1 cellular context compared by ENCODE assay signal in genomic region chr15:56733131-56734012, GRCh38.
A peak's percentile ranks its signal among the peaks of the same experiment; 100 is the strongest.
TF ChIP-seq lines count a peak whose summit lies in the region.

Gene ZNF280D (minus strand): TSS chr15:56733509. CDS start chr15:56707109, 26,400 bp downstream.

TF ChIP-seq in HepG2, 621 proteins besides CTCF, POLR2A, EP300 and RAD21 (continued from another document and continues in another):
- TF ChIP-seq POGK (CRISPR knock-in tag; conservative IDR thresholded peaks at IDR 0.05) (no peak), SP4 (CRISPR knock-in tag; IDR thresholded peaks at IDR 0.05) (peak; percentile 68), ZBTB37 (CRISPR knock-in tag; IDR thresholded peaks at IDR 0.05) (no peak), HDAC2 (CRISPR knock-in tag; IDR thresholded peaks at IDR 0.05) (no peak), RBM22 (optimal IDR thresholded peaks at IDR 0.05; ENCODE audit: low read length) (no peak), ZBTB39 (CRISPR knock-in tag; IDR thresholded peaks at IDR 0.05) (no peak), NPAS2 (CRISPR knock-in tag; IDR thresholded peaks at IDR 0.05; ENCODE audit: borderline replicate concordance) (no peak), XBP1 (CRISPR knock-in tag; IDR thresholded peaks at IDR 0.05) (peak; percentile 23; the same call in 1 of the 2 replicates), ZNF337 (CRISPR knock-in tag; IDR thresholded peaks at IDR 0.05; ENCODE audit: borderline replicate concordance, low read depth) (no peak), ZNF260 (CRISPR knock-in tag; IDR thresholded peaks at IDR 0.05; ENCODE audit: borderline replicate concordance, low read depth) (no peak), IRF2 (CRISPR knock-in tag; IDR thresholded peaks at IDR 0.05) (peak; percentile 40; the same call in 1 of the 2 replicates), ATF7 (IDR thresholded peaks at IDR 0.05) (no peak), ATF7 (CRISPR knock-in tag; IDR thresholded peaks at IDR 0.05) (no peak), ZFP41 (CRISPR knock-in tag; IDR thresholded peaks at IDR 0.05; ENCODE audit: borderline replicate concordance) (0 out of 2 replicates have a peak, but pooled peaks have one; percentile 56), SETDB1 (CRISPR knock-in tag; IDR thresholded peaks at IDR 0.05; ENCODE audit: borderline replicate concordance) (no peak), ZNF543 (CRISPR knock-in tag; IDR thresholded peaks at IDR 0.05) (no peak), MLLT10 (CRISPR knock-in tag; IDR thresholded peaks at IDR 0.05) (no peak), CBX2 (IDR thresholded peaks at IDR 0.05; ENCODE audit: low read depth, low read length) (no peak), CBX2 (CRISPR knock-in tag; IDR thresholded peaks at IDR 0.05; ENCODE audit: low read depth) (0 out of 2 replicates have a peak, but pooled peaks have one; percentile 36), JUNB (CRISPR knock-in tag; IDR thresholded peaks at IDR 0.05; ENCODE audit: borderline replicate concordance) (peak; percentile 51; the same call in 1 of the 2 replicates), ZNF780A (CRISPR knock-in tag; IDR thresholded peaks at IDR 0.05) (no peak), KAT2B (IDR thresholded peaks at IDR 0.05; ENCODE audit: borderline replicate concordance, low read depth, low read length) (no peak), ZIK1 (CRISPR knock-in tag; IDR thresholded peaks at IDR 0.05; ENCODE audit: borderline replicate concordance, low read depth) (peak; percentile 86; the same call in 1 of the 2 replicates), ZNF605 (CRISPR knock-in tag; IDR thresholded peaks at IDR 0.05) (no peak), ZNF230 (CRISPR knock-in tag; IDR thresholded peaks at IDR 0.05) (no peak; the same call in 1 of the 2 replicates), CHD4 (IDR thresholded peaks at IDR 0.05; ENCODE audit: borderline replicate concordance, low read length) (no peak), CCDC6 (CRISPR knock-in tag; IDR thresholded peaks at IDR 0.05) (peak; percentile 96; the same call in 1 of the 2 replicates), MXD3 (CRISPR knock-in tag; IDR thresholded peaks at IDR 0.05) (peak; percentile 66; the same call in 1 of the 2 replicates), DDIT3 (CRISPR knock-in tag; IDR thresholded peaks at IDR 0.05) (no peak), ZNF264 (CRISPR knock-in tag; IDR thresholded peaks at IDR 0.05) (no peak), ZNF24 (IDR thresholded peaks at IDR 0.05) (no peak), NR0B2 (CRISPR knock-in tag; IDR thresholded peaks at IDR 0.05) (peak; percentile 96), MXD1 (CRISPR knock-in tag; IDR thresholded peaks at IDR 0.05) (peak; percentile 81; the same call in 1 of the 2 replicates), GABPA (IDR thresholded peaks at IDR 0.05; ENCODE audit: low read depth, low read length) (no peak), GABPA (CRISPR knock-in tag; IDR thresholded peaks at IDR 0.05; ENCODE audit: low read depth) (no peak), SALL2 (CRISPR knock-in tag; IDR thresholded peaks at IDR 0.05) (0 out of 2 replicates have a peak, but pooled peaks have one; percentile 55), MTA1 (CRISPR knock-in tag; IDR thresholded peaks at IDR 0.05; ENCODE audit: borderline replicate concordance) (peak; percentile 72; the same call in 1 of the 2 replicates), ZGPAT (CRISPR knock-in tag; IDR thresholded peaks at IDR 0.05) (peak; percentile 59; the same call in 1 of the 2 replicates), RXRA (CRISPR knock-in tag; IDR thresholded peaks at IDR 0.05) (no peak), RFXAP (CRISPR knock-in tag; IDR thresholded peaks at IDR 0.05; ENCODE audit: borderline replicate concordance) (peak; percentile 69; the same call in 1 of the 2 replicates), PHF20 (CRISPR knock-in tag; IDR thresholded peaks at IDR 0.05) (no peak), CENPBD1 (CRISPR knock-in tag; IDR thresholded peaks at IDR 0.05; ENCODE audit: borderline replicate concordance, low read depth) (no peak), BCL6 (CRISPR knock-in tag; IDR thresholded peaks at IDR 0.05) (0 out of 2 replicates have a peak, but pooled peaks have one; percentile 15), ZNF567 (CRISPR knock-in tag; IDR thresholded peaks at IDR 0.05; ENCODE audit: borderline replicate concordance) (no peak), ZNF234 (CRISPR knock-in tag; conservative IDR thresholded peaks at IDR 0.05) (no peak), IKZF5 (CRISPR knock-in tag; IDR thresholded peaks at IDR 0.05) (0 out of 2 replicates have a peak, but pooled peaks have one; percentile 50), EHMT2 (IDR thresholded peaks at IDR 0.05; ENCODE audit: borderline replicate concordance, low read depth, low read length) (no peak), ZBTB49 (CRISPR knock-in tag; IDR thresholded peaks at IDR 0.05; ENCODE audit: borderline replicate concordance) (no peak), ELF3 (CRISPR knock-in tag; IDR thresholded peaks at IDR 0.05) (peak; percentile 52), HIVEP1 (CRISPR knock-in tag; IDR thresholded peaks at IDR 0.05) (no peak), PRPF4 (IDR thresholded peaks at IDR 0.05; ENCODE audit: low read depth, low read length, poor library complexity, severe bottlenecking) (no peak), TAF15 (IDR thresholded peaks at IDR 0.05; ENCODE audit: low read depth, low read length, poor library complexity, severe bottlenecking) (no peak), ZNF772 (CRISPR knock-in tag; IDR thresholded peaks at IDR 0.05) (peak; percentile 25; the same call in 1 of the 2 replicates)
